13 cellular contexts compared by ENCODE assay signal in the genomic region with DNA sequence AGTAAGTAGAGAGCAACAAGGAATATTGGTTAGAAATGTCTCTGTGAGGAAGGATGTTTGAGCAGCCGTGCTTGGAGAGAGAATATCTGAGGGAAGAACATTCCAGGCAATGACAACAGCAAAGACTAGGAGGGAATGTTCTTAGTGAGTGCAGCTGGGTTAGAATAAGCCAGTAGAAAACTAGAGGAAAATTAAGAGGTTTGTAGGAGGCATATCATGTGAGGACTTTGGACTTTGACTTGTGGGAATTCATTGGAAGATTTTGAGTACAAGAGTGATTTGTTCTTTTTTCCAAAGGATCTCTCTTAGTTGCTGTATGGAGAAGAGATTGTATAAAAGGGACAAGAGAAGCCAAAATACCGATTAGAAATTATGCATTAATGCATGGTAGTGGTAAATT. TPM values are rescaled to one million over a fixed set of nuclear protein-coding genes. Genes with fewer than 3 reads are reported as not detected.
DNase-seq lines count a peak whose midpoint lies in the region; ATAC-seq and TF ChIP-seq lines count a peak whose summit lies in the region.
"Had no signal": no experiment of that assay in that cellular context is flagged by ENCODE, and none has a peak within 500 bp of the region (broad histone marks: within the 10 kb centered on the region; RNA-seq: fewer than 3 reads in every experiment).

No MANE protein-coding gene starts in this region.

- no peak for TF ChIP-seq CTCF in gastroesophageal sphincter (IDR thresholded peaks at IDR 0.05)

- H3K27ac Mint-ChIP-seq in CD4-positive, CD25-positive, alpha-beta regulatory T cell: peak overlapping the region; percentile 4 to 89 (median 78)
- peak overlapping the region in 6 of 8 donors; percentile 0 to 75 (median 18) for H3K27ac Mint-ChIP-seq in CD8-positive, alpha-beta memory T cell
- H3K27ac Mint-ChIP-seq in activated T-helper 2 cell treated with anti-CD3 and anti-CD28 coated beads, Interferon-gamma antibody, Interleukin-2, Interleukin-4, amounts not matched to agents 10 μg/mL and 5 μg/mL and 100 μg/mL, durations not matched to agents 14 hours and 24 hours and 36 hours: peak overlapping the region; percentile 10
- H3K27ac Mint-ChIP-seq in memory B cell: peak overlapping the region; percentile 77

- DNase-seq in CD4-positive, CD25-positive, alpha-beta regulatory T cell: no peak
- no peak for DNase-seq in CD8-positive, alpha-beta memory T cell
- no peak for DNase-seq in activated T-helper 2 cell treated with anti-CD3 and anti-CD28 coated beads, Interferon-gamma antibody, Interleukin-2, Interleukin-4, amounts not matched to agents 10 μg/mL and 5 μg/mL and 100 μg/mL, durations not matched to agents 14 hours and 24 hours and 36 hours (ENCODE audit: low spot score)
- DNase-seq in memory B cell (ENCODE audit: low spot score in 2 of 2) (no peak), substantia nigra (lab: John Stamatoyannopoulos, UW) (no peak), SW 1271 (lab: John Stamatoyannopoulos, UW) (no peak)
- DNase-seq: BE2C, GM23248, NCI-H1436, NCI-H226, NCI-H526 had no signal

- CTCF ChIA-PET in CD8-positive, alpha-beta memory T cell (lab: Charles Lee): no interaction called here

- peaks cover 50% of the 10 kb centered on the region for H3K36me3 ChIP-seq in CD4-positive, CD25-positive, alpha-beta regulatory T cell (ENCODE audit: control insufficient read depth, insufficient read depth, low read length)
- H3K36me3 ChIP-seq in CD8-positive, alpha-beta memory T cell (ENCODE audit: insufficient read depth, low read length): peaks cover 24% of the 10 kb centered on the region
- peaks cover 0 to 63% of the 10 kb centered on the region in 2 donors for H3K36me3 ChIP-seq in gastroesophageal sphincter

- intact Hi-C loops in activated T-helper 2 cell treated with anti-CD3 and anti-CD28 coated beads, Interferon-gamma antibody, Interleukin-2, Interleukin-4, amounts not matched to agents 10 μg/mL and 5 μg/mL and 100 μg/mL, durations not matched to agents 14 hours and 24 hours and 36 hours (cut with micrococcal nuclease): no loop called here

- 84 to 90% methylated on average over 2 of the region's 2 CpGs for WGBS in gastroesophageal sphincter (ENCODE audit: low coverage in 1 of 2), 2 donors

- TF ChIP-seq EP300 in gastroesophageal sphincter (IDR thresholded peaks at IDR 0.05): no peak

- POLR2A ChIA-PET in CD8-positive, alpha-beta memory T cell (lab: Charles Lee): no interaction called here

- no peak overlapping the region for H3K27ac ChIP-seq in CD4-positive, CD25-positive, alpha-beta regulatory T cell (ENCODE audit: insufficient read depth, low read length, poor library complexity, severe bottlenecking)
- no peak overlapping the region for H3K27ac ChIP-seq in CD8-positive, alpha-beta memory T cell (ENCODE audit: low read depth, low read length)
- H3K27ac ChIP-seq in substantia nigra (ENCODE audit: low read depth, low read length, poor library complexity, severe bottlenecking): no peak overlapping the region
- no peak overlapping the region for H3K27ac ChIP-seq in gastroesophageal sphincter
- H3K27ac ChIP-seq: GM23248 had no signal

- H3K4me3 Mint-ChIP-seq in CD4-positive, CD25-positive, alpha-beta regulatory T cell: no peak overlapping the region
- H3K4me3 Mint-ChIP-seq in CD8-positive, alpha-beta memory T cell: no peak overlapping the region
- H3K4me3 Mint-ChIP-seq in activated T-helper 2 cell treated with anti-CD3 and anti-CD28 coated beads, Interferon-gamma antibody, Interleukin-2, Interleukin-4, amounts not matched to agents 10 μg/mL and 5 μg/mL and 100 μg/mL, durations not matched to agents 14 hours and 24 hours and 36 hours (ENCODE audit: low read depth): no peak overlapping the region
- no peak overlapping the region for H3K4me3 Mint-ChIP-seq in memory B cell

- no peak overlapping the region for H3K4me3 ChIP-seq in CD4-positive, CD25-positive, alpha-beta regulatory T cell (ENCODE audit: low read depth, low read length)
- no peak overlapping the region for H3K4me3 ChIP-seq in CD8-positive, alpha-beta memory T cell (ENCODE audit: low read length)
- no peak overlapping the region for H3K4me3 ChIP-seq in gastroesophageal sphincter
- H3K4me3 ChIP-seq: GM23248 had no signal

- no peak for TF ChIP-seq POLR2A in gastroesophageal sphincter (IDR thresholded peaks at IDR 0.05)

- H3K27me3 ChIP-seq in CD4-positive, CD25-positive, alpha-beta regulatory T cell (ENCODE audit: control insufficient read depth, insufficient read depth, low read length): no peaks in the 10 kb centered on the region
- no peaks in the 10 kb centered on the region for H3K27me3 ChIP-seq in CD8-positive, alpha-beta memory T cell (ENCODE audit: insufficient read depth, low read length, poor library complexity, severe bottlenecking)
- H3K27me3 ChIP-seq in gastroesophageal sphincter: no peaks in the 10 kb centered on the region
- H3K27me3 ChIP-seq: BE2C had no signal

- no peaks in the 10 kb centered on the region for H3K9me3 ChIP-seq in CD4-positive, CD25-positive, alpha-beta regulatory T cell (ENCODE audit: control insufficient read depth in 2 of 2, low read length in 2 of 2)
- H3K9me3 ChIP-seq in CD8-positive, alpha-beta memory T cell (ENCODE audit: low read length): no peaks in the 10 kb centered on the region
- no peaks in the 10 kb centered on the region for H3K9me3 ChIP-seq in gastroesophageal sphincter
- H3K9me3 ChIP-seq: BE2C had no signal

- H3K27me3 Mint-ChIP-seq in CD4-positive, CD25-positive, alpha-beta regulatory T cell: no peaks in the 10 kb centered on the region
- H3K27me3 Mint-ChIP-seq in CD8-positive, alpha-beta memory T cell: no peaks in the 10 kb centered on the region
- no peaks in the 10 kb centered on the region for H3K27me3 Mint-ChIP-seq in activated T-helper 2 cell treated with anti-CD3 and anti-CD28 coated beads, Interferon-gamma antibody, Interleukin-2, Interleukin-4, amounts not matched to agents 10 μg/mL and 5 μg/mL and 100 μg/mL, durations not matched to agents 14 hours and 24 hours and 36 hours (ENCODE audit: low read depth)
- no peaks in the 10 kb centered on the region for H3K27me3 Mint-ChIP-seq in memory B cell

- H3K9me3 Mint-ChIP-seq in CD4-positive, CD25-positive, alpha-beta regulatory T cell: no peaks in the 10 kb centered on the region
- no peaks in the 10 kb centered on the region for H3K9me3 Mint-ChIP-seq in CD8-positive, alpha-beta memory T cell
- no peaks in the 10 kb centered on the region for H3K9me3 Mint-ChIP-seq in activated T-helper 2 cell treated with anti-CD3 and anti-CD28 coated beads, Interferon-gamma antibody, Interleukin-2, Interleukin-4, amounts not matched to agents 10 μg/mL and 5 μg/mL and 100 μg/mL, durations not matched to agents 14 hours and 24 hours and 36 hours
- no peaks in the 10 kb centered on the region for H3K9me3 Mint-ChIP-seq in memory B cell

- peaks cover 23 to 34% (median 33%) of the 10 kb centered on the region in 4 donors for H3K4me1 Mint-ChIP-seq in CD4-positive, CD25-positive, alpha-beta regulatory T cell
- H3K4me1 Mint-ChIP-seq in CD8-positive, alpha-beta memory T cell: peaks cover 26 to 50% (median 45%) of the 10 kb centered on the region in 3 donors
- H3K4me1 Mint-ChIP-seq in activated T-helper 2 cell treated with anti-CD3 and anti-CD28 coated beads, Interferon-gamma antibody, Interleukin-2, Interleukin-4, amounts not matched to agents 10 μg/mL and 5 μg/mL and 100 μg/mL, durations not matched to agents 14 hours and 24 hours and 36 hours (ENCODE audit: low read depth): peaks cover 8% of the 10 kb centered on the region
- H3K4me1 Mint-ChIP-seq in memory B cell: peaks cover 12% of the 10 kb centered on the region

- no peak for ATAC-seq in CD4-positive, CD25-positive, alpha-beta regulatory T cell (ENCODE audit: low read depth in 2 of 2)
- ATAC-seq in memory B cell (ENCODE audit: low read depth) (no peak), gastroesophageal sphincter (no peak), GM21515 (IDR thresholded peaks at IDR 0.05; ENCODE audit: unreplicated experiment) (no peak)

- H3K4me1 ChIP-seq in CD4-positive, CD25-positive, alpha-beta regulatory T cell (ENCODE audit: control insufficient read depth, insufficient read depth, low read length, poor library complexity, severe bottlenecking): peaks cover 5% of the 10 kb centered on the region
- peaks cover 7% of the 10 kb centered on the region for H3K4me1 ChIP-seq in CD8-positive, alpha-beta memory T cell (ENCODE audit: insufficient read depth, low read length)
- no peaks in the 10 kb centered on the region for H3K4me1 ChIP-seq in gastroesophageal sphincter
- H3K4me1 ChIP-seq: BE2C had no signal

- peaks cover 26% of the 10 kb centered on the region for H3K36me3 Mint-ChIP-seq in CD4-positive, CD25-positive, alpha-beta regulatory T cell
- peaks cover 9 to 68% (median 20%) of the 10 kb centered on the region in 3 donors for H3K36me3 Mint-ChIP-seq in CD8-positive, alpha-beta memory T cell
- H3K36me3 Mint-ChIP-seq in activated T-helper 2 cell treated with anti-CD3 and anti-CD28 coated beads, Interferon-gamma antibody, Interleukin-2, Interleukin-4, amounts not matched to agents 10 μg/mL and 5 μg/mL and 100 μg/mL, durations not matched to agents 14 hours and 24 hours and 36 hours (ENCODE audit: low read depth): peaks cover 41% of the 10 kb centered on the region
- peaks cover 28% of the 10 kb centered on the region for H3K36me3 Mint-ChIP-seq in memory B cell

RNA-seq across cellular contexts. Expression of gene PPM1B, which starts 47.2 kb away (rescaled TPM):
- 91.8 TPM for total RNA-seq in CD4-positive, CD25-positive, alpha-beta regulatory T cell
- polyA plus RNA-seq in CD4-positive, CD25-positive, alpha-beta regulatory T cell: 10 to 100 TPM; 48.9 to 62.6 (median 58.2) TPM
- total RNA-seq in CD8-positive, alpha-beta memory T cell: 10 to 100 TPM; 40.4 to 41.1 TPM
- 53.0 TPM for polyA plus RNA-seq in CD8-positive, alpha-beta memory T cell
- total RNA-seq in activated T-helper 2 cell treated with anti-CD3 and anti-CD28 coated beads, Interferon-gamma antibody, Interleukin-2, Interleukin-4, amounts not matched to agents 10 μg/mL and 5 μg/mL and 100 μg/mL, durations not matched to agents 14 hours and 24 hours and 36 hours: 43.6 and 45.9 TPM in 2 replicates
- total RNA-seq in gastroesophageal sphincter: 100 to 1,000 TPM in 1 of 4 donors, 10 to 100 TPM in 3; 62.9 to 125 (median 81.3) TPM

RNA-seq across cellular contexts. Expression of gene SLC3A1, which starts 59.5 kb away (rescaled TPM):
- 0.47 TPM for total RNA-seq in CD4-positive, CD25-positive, alpha-beta regulatory T cell
- under 1 TPM in 3 of 4 donors, not detected in 1; 0.40 to 0.57 (median 0.44) TPM for polyA plus RNA-seq in CD4-positive, CD25-positive, alpha-beta regulatory T cell
- total RNA-seq in CD8-positive, alpha-beta memory T cell: under 1 TPM in 1 of 2 experiments, not detected in 1; 0.16 TPM
- polyA plus RNA-seq in CD8-positive, alpha-beta memory T cell: 0.35 TPM
- 0.09 and 0.41 TPM in 2 replicates for total RNA-seq in activated T-helper 2 cell treated with anti-CD3 and anti-CD28 coated beads, Interferon-gamma antibody, Interleukin-2, Interleukin-4, amounts not matched to agents 10 μg/mL and 5 μg/mL and 100 μg/mL, durations not matched to agents 14 hours and 24 hours and 36 hours
- under 1 TPM in 1 of 4 donors, not detected in 3; 0.13 TPM for total RNA-seq in gastroesophageal sphincter
- total RNA-seq: GM23248 had no signal

Comparison
In these comparisons a context has a peak if more than half of its experiments do, and no peak if none do; other contexts are left out.
1. H3K27ac Mint-ChIP-seq: peak in every context shown above with its lines; median percentile 78 in CD4-positive, CD25-positive, alpha-beta regulatory T cell; 77 in memory B cell; 18 in CD8-positive, alpha-beta memory T cell; 10 in activated T-helper 2 cell treated with anti-CD3 and anti-CD28 coated beads, Interferon-gamma antibody, Interleukin-2, Interleukin-4, amounts not matched to agents 10 μg/mL and 5 μg/mL and 100 μg/mL, durations not matched to agents 14 hours and 24 hours and 36 hours.